8 cellular contexts compared by ENCODE assay signal in genomic region chr9:6414291-6414690, GRCh38. TPM values are rescaled to one million over a fixed set of nuclear protein-coding genes. Genes with fewer than 3 reads are reported as not detected.
DNase-seq lines count a peak whose midpoint lies in the region; ATAC-seq and TF ChIP-seq lines count a peak whose summit lies in the region.

No MANE protein-coding gene starts in this region.

- no peak for TF ChIP-seq CTCF in CD4-positive, alpha-beta T cell (IDR thresholded peaks at IDR 0.05)

- H3K4me3 ChIP-seq in HUES6 (ENCODE audit: low read depth, low read length), result peak overlapping the region; percentile 81
- H3K4me3 ChIP-seq in iPS-18c (ENCODE audit: insufficient read depth, low read depth, low read length), result peak overlapping the region; percentile 84

- no peaks in the 10 kb centered on the region for H3K27me3 Mint-ChIP-seq in CD4-positive, alpha-beta T cell
- peaks cover 7% of the 10 kb centered on the region for H3K27me3 Mint-ChIP-seq in activated naive CD8-positive, alpha-beta T cell treated with anti-CD3 and anti-CD28 coated beads, Interleukin-2, amount 10 ng/mL, durations not matched to agents 7 days and 5 days

- peak overlapping the region; percentile 77 for H3K27ac ChIP-seq in CD4-positive, alpha-beta T cell (ENCODE audit: low read depth, low read length)
- no peak overlapping the region for H3K27ac ChIP-seq in HUES6 (ENCODE audit: low read depth, low read length)

- H3K27me3 ChIP-seq in CD4-positive, alpha-beta T cell (ENCODE audit: control insufficient read depth, insufficient read depth, low read length), result no peaks in the 10 kb centered on the region
- H3K27me3 ChIP-seq in HUES6 (ENCODE audit: control insufficient read depth, insufficient read depth, low read length), result peaks cover 31% of the 10 kb centered on the region

- peak in 1 of 10 experiments; percentile 2 for DNase-seq in CD4-positive, alpha-beta T cell
- DNase-seq in activated naive CD8-positive, alpha-beta T cell treated with anti-CD3 and anti-CD28 coated beads, Interleukin-2, amount 10 ng/mL, durations not matched to agents 7 days and 5 days, result no peak
- no peak for DNase-seq in stimulated activated effector memory CD8-positive, alpha-beta T cell treated with anti-CD3 and anti-CD28 coated beads, Interleukin-12 subunit alpha, Interleukin-12 subunit beta, amount 100 ng/mL, for 72 hours (ENCODE audit: low spot score in 2 of 2)
- DNase-seq in NCI-H2107 (lab: John Stamatoyannopoulos, UW) (no peak), posterior cingulate gyrus (no peak)

- peak overlapping the region; percentile 88 for H3K27ac Mint-ChIP-seq in CD4-positive, alpha-beta T cell
- H3K27ac Mint-ChIP-seq in activated naive CD8-positive, alpha-beta T cell treated with anti-CD3 and anti-CD28 coated beads, Interleukin-2, amount 10 ng/mL, durations not matched to agents 7 days and 5 days, result peak overlapping the region; percentile 79
- peak overlapping the region; percentile 63 for H3K27ac Mint-ChIP-seq in stimulated activated effector memory CD8-positive, alpha-beta T cell treated with anti-CD3 and anti-CD28 coated beads, Interleukin-12 subunit alpha, Interleukin-12 subunit beta, amount 100 ng/mL, for 72 hours

- peaks cover 14% of the 10 kb centered on the region; the same call in 1 of the 2 replicates for H3K4me1 ChIP-seq in HUES6 (ENCODE audit: control insufficient read depth, insufficient read depth, low read length)

- peak overlapping the region; percentile 92 for H3K4me3 Mint-ChIP-seq in CD4-positive, alpha-beta T cell
- peak overlapping the region; percentile 86 for H3K4me3 Mint-ChIP-seq in activated naive CD8-positive, alpha-beta T cell treated with anti-CD3 and anti-CD28 coated beads, Interleukin-2, amount 10 ng/mL, durations not matched to agents 7 days and 5 days
- H3K4me3 Mint-ChIP-seq in stimulated activated effector memory CD8-positive, alpha-beta T cell treated with anti-CD3 and anti-CD28 coated beads, Interleukin-12 subunit alpha, Interleukin-12 subunit beta, amount 100 ng/mL, for 72 hours, result peak overlapping the region; percentile 73

- peaks cover 3% of the 10 kb centered on the region; the same call in 1 of the 2 replicates for H3K36me3 ChIP-seq in HUES6 (ENCODE audit: control insufficient read depth, insufficient read depth, low read length)

- H3K36me3 Mint-ChIP-seq in CD4-positive, alpha-beta T cell (ENCODE audit: low read depth), result peaks cover 43% of the 10 kb centered on the region
- peaks cover 21% of the 10 kb centered on the region for H3K36me3 Mint-ChIP-seq in activated naive CD8-positive, alpha-beta T cell treated with anti-CD3 and anti-CD28 coated beads, Interleukin-2, amount 10 ng/mL, durations not matched to agents 7 days and 5 days
- peaks cover 41% of the 10 kb centered on the region for H3K36me3 Mint-ChIP-seq in stimulated activated effector memory CD8-positive, alpha-beta T cell treated with anti-CD3 and anti-CD28 coated beads, Interleukin-12 subunit alpha, Interleukin-12 subunit beta, amount 100 ng/mL, for 72 hours

- CTCF ChIA-PET in CD4-positive, alpha-beta T cell (lab: Charles Lee), result interaction anchor here (1.4 to 1.8 kb wide), 3 partner anchors 12 to 28 kb away, joined by 4 to 7 read pairs (median 4); no protein-coding TSS in a partner anchor

- POLR2A ChIA-PET in CD4-positive, alpha-beta T cell (lab: Charles Lee), result interaction anchor here (0.6 to 4.8 kb wide), 16 partner anchors 9 to 786 kb away, joined by 3 to 110 read pairs (median 9); partner anchors contain the start of genes KDM4C and RIC1
- POLR2A ChIA-PET in activated naive CD8-positive, alpha-beta T cell treated with anti-CD3 and anti-CD28 coated beads, Interleukin-2, amount 10 ng/mL, durations not matched to agents 7 days and 5 days (lab: Charles Lee), result interaction anchor here (0.8 to 4.2 kb wide), 12 partner anchors 10 to 786 kb away, joined by 3 to 47 read pairs (median 10); partner anchors contain the start of genes KDM4C, RANBP6 and RIC1

- ATAC-seq in CD4-positive, alpha-beta T cell (ENCODE audit: poor library complexity), result no peak
- ATAC-seq in activated naive CD8-positive, alpha-beta T cell treated with anti-CD3 and anti-CD28 coated beads, Interleukin-2, amount 10 ng/mL, durations not matched to agents 7 days and 5 days (ENCODE audit: low read depth), result no peak
- ATAC-seq in stimulated activated effector memory CD8-positive, alpha-beta T cell treated with anti-CD3 and anti-CD28 coated beads, Interleukin-12 subunit alpha, Interleukin-12 subunit beta, amount 100 ng/mL, for 72 hours, result no peak
- ATAC-seq in GM18520 (IDR thresholded peaks at IDR 0.05; ENCODE audit: unreplicated experiment), result no peak

- H3K9me3 Mint-ChIP-seq in CD4-positive, alpha-beta T cell, result no peaks in the 10 kb centered on the region
- no peaks in the 10 kb centered on the region for H3K9me3 Mint-ChIP-seq in activated naive CD8-positive, alpha-beta T cell treated with anti-CD3 and anti-CD28 coated beads, Interleukin-2, amount 10 ng/mL, durations not matched to agents 7 days and 5 days
- no peaks in the 10 kb centered on the region for H3K9me3 Mint-ChIP-seq in stimulated activated effector memory CD8-positive, alpha-beta T cell treated with anti-CD3 and anti-CD28 coated beads, Interleukin-12 subunit alpha, Interleukin-12 subunit beta, amount 100 ng/mL, for 72 hours

- peak overlapping the region; percentile 85 for H3K9ac ChIP-seq in HUES6 (ENCODE audit: low read length)

- no peaks in the 10 kb centered on the region for H3K9me3 ChIP-seq in CD4-positive, alpha-beta T cell (ENCODE audit: control insufficient read depth, low read length)
- no peaks in the 10 kb centered on the region for H3K9me3 ChIP-seq in HUES6 (ENCODE audit: control insufficient read depth, insufficient read depth, low read depth, low read length)
- H3K9me3 ChIP-seq in iPS-18c (ENCODE audit: control insufficient read depth, insufficient read depth, low read length), result no peaks in the 10 kb centered on the region

- intact Hi-C loops in CD4-positive, alpha-beta T cell (cut with DNase I, micrococcal nuclease), result loop anchor here (5.0 to 10.0 kb wide), 8 partner anchors 58 to 787 kb away; partner anchors contain the start of genes ERMP1 (in 1 of the 2), KDM4C (in 1 of the 2) and RIC1 (in 1 of the 2)
- intact Hi-C loops in posterior cingulate gyrus (cut with DNase I), result loop anchor here (5.0 kb wide), 2 partner anchors 153 to 168 kb away; no protein-coding TSS in a partner anchor

- H3K4me1 Mint-ChIP-seq in CD4-positive, alpha-beta T cell (ENCODE audit: low read depth), result peaks cover 57% of the 10 kb centered on the region
- peaks cover 35% of the 10 kb centered on the region for H3K4me1 Mint-ChIP-seq in activated naive CD8-positive, alpha-beta T cell treated with anti-CD3 and anti-CD28 coated beads, Interleukin-2, amount 10 ng/mL, durations not matched to agents 7 days and 5 days
- peaks cover 42% of the 10 kb centered on the region for H3K4me1 Mint-ChIP-seq in stimulated activated effector memory CD8-positive, alpha-beta T cell treated with anti-CD3 and anti-CD28 coated beads, Interleukin-12 subunit alpha, Interleukin-12 subunit beta, amount 100 ng/mL, for 72 hours

RNA-seq across cellular contexts. Expression of gene UHRF2, which starts 1.3 kb away (rescaled TPM):
- 100 to 1,000 TPM; 141 to 149 TPM for total RNA-seq in CD4-positive, alpha-beta T cell
- total RNA-seq in activated naive CD8-positive, alpha-beta T cell treated with anti-CD3 and anti-CD28 coated beads, Interleukin-2, amount 10 ng/mL, durations not matched to agents 7 days and 5 days, result 10 to 100 TPM; 78.6 to 84.8 TPM
